9 cellular contexts compared by ENCODE assay signal in the genomic region with DNA sequence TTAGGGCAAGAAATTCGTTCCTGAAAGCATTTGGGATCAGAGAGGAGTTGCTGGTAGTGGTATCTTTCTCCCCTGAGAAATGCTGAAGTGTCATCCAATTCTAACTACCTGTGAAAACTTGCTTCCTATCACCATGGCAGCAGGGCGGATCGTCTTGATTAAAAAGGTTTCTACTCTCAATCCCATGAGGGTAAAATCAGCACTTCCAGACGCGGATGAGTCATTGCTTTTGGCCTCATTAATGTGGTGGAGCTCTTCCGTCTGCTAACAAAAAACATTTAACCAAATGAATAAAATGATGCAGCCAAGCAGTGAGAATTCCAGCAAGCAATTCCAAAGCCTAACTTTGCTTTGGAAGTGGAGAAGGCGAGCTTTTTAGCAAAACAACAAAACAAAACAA.
DNase-seq lines count a peak whose midpoint lies in the region; ATAC-seq, FAIRE-seq and TF ChIP-seq lines count a peak whose summit lies in the region.
"Had no signal": no experiment of that assay in that cellular context is flagged by ENCODE, and none has a peak within 500 bp of the region (broad histone marks: within the 10 kb centered on the region; RNA-seq: fewer than 3 reads in every experiment).

No MANE protein-coding gene starts in this region.

- no peak overlapping the region for H3K27ac ChIP-seq in HEK293 (ENCODE audit: extremely low read depth, low read depth, low read length)
- H3K27ac ChIP-seq: VCaP had no signal

- no peaks in the 10 kb centered on the region for H3K9me3 ChIP-seq in HEK293 (ENCODE audit: control insufficient read depth, insufficient read depth, low read depth, low read length)

- ATAC-seq in left colon = no peak

- no peaks in the 10 kb centered on the region for H3K27me3 ChIP-seq in bronchial epithelial cell (ENCODE audit: control insufficient read depth, insufficient read depth, low read length)

- H3K4me1 ChIP-seq in HEK293 (ENCODE audit: control insufficient read depth, insufficient read depth, low read length) = peaks cover 4% of the 10 kb centered on the region; the same call in 1 of the 2 replicates

- POLR2A ChIA-PET in HEK293 (lab: Yijun Ruan, JAX) = no interaction called here

- no peak overlapping the region for H3K4me3 ChIP-seq in HEK293 (ENCODE audit: low read depth, low read length)
- H3K4me3 ChIP-seq in bronchial epithelial cell (ENCODE audit: low read depth, low read length) = no peak overlapping the region

- TF ChIP-seq CTCF in HEK293 (tag by site-specific recombination; IDR thresholded peaks at IDR 0.05) (no peak), bronchial epithelial cell (IDR thresholded peaks at IDR 0.05; ENCODE audit: insufficient read depth, low read length, severe bottlenecking) (no peak)

- intact Hi-C loops in left colon (cut with DNase I, micrococcal nuclease) = no loop called here

- H3K36me3 ChIP-seq in HEK293 (ENCODE audit: control insufficient read depth in 2 of 2, insufficient read depth in 1 of 2, low read length in 2 of 2) (no peaks in the 10 kb centered on the region), bronchial epithelial cell (ENCODE audit: control insufficient read depth, insufficient read depth, low read length) (no peaks in the 10 kb centered on the region)

- DNase-seq in AG08396 (ENCODE audit: low spot score) = peak; percentile 36
- peak; percentile 91 for DNase-seq in bronchial epithelial cell (ENCODE audit: low read depth)
- DNase-seq in medulla oblongata (ENCODE audit: extremely low spot score) = peak; percentile 49
- no peak for DNase-seq in ecto neural progenitor cell (ENCODE audit: low spot score)
- no peak for DNase-seq in HUDEP-2 (lab: John Stamatoyannopoulos, UW; ENCODE audit: unreplicated experiment in 76 of 76)
- no peak for DNase-seq in HK-2 (ENCODE audit: unreplicated experiment)
- no peak for DNase-seq in left colon

- CTCF ChIA-PET in HEK293 (lab: Yijun Ruan, JAX) = no interaction called here

- no peak for FAIRE-seq in bronchial epithelial cell (lab: Jason Lieb, UNC)

TF ChIP-seq in HEK293, 187 proteins besides CTCF, POLR2A, EP300 and RAD21:
- TF ChIP-seq SP7 (tag by site-specific recombination; IDR thresholded peaks at IDR 0.05) (peak; percentile 33; the same call in 1 of the 2 replicates), ZNF366 (tag by site-specific recombination; conservative IDR thresholded peaks at IDR 0.05) (0 out of 2 replicates have a peak, but pooled peaks have one; percentile 50), SCRT2 (tag by site-specific recombination; IDR thresholded peaks at IDR 0.05) (no peak)

Comparison
In these comparisons a context has a peak if more than half of its experiments do, and no peak if none do; other contexts are left out.
1. DNase-seq: peak in AG08396 (single experiment), bronchial epithelial cell (single experiment) and medulla oblongata (single experiment); none in ecto neural progenitor cell (single experiment), HUDEP-2 (0 of 76), HK-2 (single experiment) and left colon (0 of 2).